ENCODE assay signal across 8 cellular contexts in the genomic region with DNA sequence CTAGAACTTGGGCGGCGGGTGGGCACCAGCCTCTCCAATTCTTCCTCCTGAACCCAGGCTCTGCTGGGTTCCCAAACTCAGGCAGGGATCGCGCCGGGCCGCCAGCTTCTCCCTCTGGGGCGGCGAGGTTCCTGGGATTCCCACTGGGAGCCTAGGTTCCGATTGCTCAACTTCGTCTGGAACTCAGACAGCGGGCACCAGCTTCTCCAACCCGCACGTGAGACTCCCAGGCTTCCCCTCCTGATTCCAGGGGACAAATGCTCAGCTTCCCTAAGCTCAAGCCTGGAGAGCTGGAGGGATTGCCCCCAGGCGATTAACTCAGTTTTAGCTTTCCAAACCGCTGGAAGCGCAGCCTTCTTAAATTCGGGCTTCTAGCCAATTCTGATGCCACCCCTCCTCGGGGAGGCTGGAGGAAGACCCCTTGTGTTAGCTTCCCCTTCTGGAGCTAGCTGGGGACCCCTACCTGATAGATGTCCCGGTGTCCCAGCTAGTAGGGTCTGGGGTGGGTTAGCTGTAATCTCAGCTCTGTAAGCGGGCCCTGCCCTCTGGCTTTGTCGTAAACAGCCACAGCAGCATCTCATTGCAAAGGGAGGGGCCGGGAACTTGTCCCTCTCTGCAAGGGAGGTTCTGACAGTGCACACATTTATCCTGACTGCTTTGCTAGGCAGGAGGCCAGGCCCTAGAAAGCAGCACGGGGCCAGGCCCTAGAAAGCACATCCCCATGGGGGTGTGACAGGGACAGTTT. TPM values are rescaled to one million over a fixed set of nuclear protein-coding genes. Genes with fewer than 3 reads are reported as not detected.
DNase-seq lines count a peak whose midpoint lies in the region; TF ChIP-seq lines count a peak whose summit lies in the region.

No MANE protein-coding gene starts in this region.

- H3K4me1 Mint-ChIP-seq in MCF 10A (ENCODE audit: insufficient read depth, unreplicated experiment), result peaks cover 9% of the 10 kb centered on the region
- H3K4me1 Mint-ChIP-seq in mesothelial cell of epicardium, result peaks cover 10% of the 10 kb centered on the region

- H3K4me3 Mint-ChIP-seq in MCF 10A (ENCODE audit: unreplicated experiment), result peak overlapping the region; percentile 70
- peak overlapping the region; percentile 73 for H3K4me3 Mint-ChIP-seq in mesothelial cell of epicardium

- no peak for TF ChIP-seq CTCF in MCF 10A (IDR thresholded peaks at IDR 0.05; ENCODE audit: unreplicated experiment)
- no peak for TF ChIP-seq CTCF in mesothelial cell of epicardium (IDR thresholded peaks at IDR 0.05; ENCODE audit: unreplicated experiment)

- H3K9me3 Mint-ChIP-seq in MCF 10A (ENCODE audit: unreplicated experiment) (no peaks in the 10 kb centered on the region), mesothelial cell of epicardium (no peaks in the 10 kb centered on the region)

- BruUV-seq in MCF 10A (replicated peaks; lab: Mats Ljungman, UMichigan), result TSS peak; percentile 19

- H3K27ac Mint-ChIP-seq in MCF 10A (ENCODE audit: low read depth, unreplicated experiment) (peak overlapping the region; percentile 33), mesothelial cell of epicardium (no peak overlapping the region)

- POLR2A ChIA-PET in MCF 10A (lab: Yijun Ruan, JAX), result interaction anchor here (0.6 to 3.5 kb wide), 11 partner anchors 11 to 1165 kb away, joined by 3 to 56 read pairs (median 3); partner anchors contain the start of genes PNPLA6 and SNAPC2

- CTCF ChIA-PET in MCF 10A (lab: Yijun Ruan, JAX), result interaction anchor here (0.6 to 2.0 kb wide), 4 partner anchors 169 to 1169 kb away, joined by 3 to 6 read pairs (median 5); no protein-coding TSS in a partner anchor

- H3K36me3 Mint-ChIP-seq in MCF 10A (ENCODE audit: insufficient read depth, unreplicated experiment) (peaks cover 13% of the 10 kb centered on the region), mesothelial cell of epicardium (peaks cover 11% of the 10 kb centered on the region)

- intact Hi-C loops in MCF 10A (cut with micrococcal nuclease), result loop anchor here (1.0 kb wide), 1 partner anchor 11 kb away; no protein-coding TSS in a partner anchor

- DNase-seq in CD1c-positive myeloid dendritic cell (ENCODE audit: extremely low spot score) (peak; percentile 34), HUDEP-2 (lab: John Stamatoyannopoulos, UW; ENCODE audit: unreplicated experiment in 76 of 76) (peak in 65 of 76 experiments; percentile 19 to 79 (median 56)), MCF 10A (ENCODE audit: unreplicated experiment) (no peak), mesothelial cell of epicardium (ENCODE audit: low spot score in 2 of 2, unreplicated experiment in 2 of 2) (no peak), NCI-H774 (lab: John Stamatoyannopoulos, UW) (no peak), retina (no peak), glomerular visceral epithelial cell (ENCODE audit: extremely low spot score) (no peak), activated gamma-delta T cell (lab: John Stamatoyannopoulos, UW) (no peak)

- H3K27me3 Mint-ChIP-seq in MCF 10A (ENCODE audit: insufficient read depth, unreplicated experiment) (no peaks in the 10 kb centered on the region), mesothelial cell of epicardium (ENCODE audit: low read depth) (no peaks in the 10 kb centered on the region)

RNA-seq across cellular contexts. Expression of gene MCOLN1, which starts 0.7 kb away (rescaled TPM):
- 10.8 and 13.9 TPM in 2 replicates for total RNA-seq in MCF 10A (2022)
- 20.5 to 21.0 TPM (median 20.7 TPM) in 3 replicates for total RNA-seq in mesothelial cell of epicardium

RNA-seq across cellular contexts. Expression of gene ZNF358, which starts 7.2 kb away (rescaled TPM):
- total RNA-seq in MCF 10A (2022) (16.9 and 17.7 TPM in 2 replicates), mesothelial cell of epicardium (67.5 to 68.3 TPM (median 67.9 TPM) in 3 replicates)

RNA-seq across cellular contexts. Expression of gene PNPLA6, which starts 12.4 kb away (rescaled TPM):
- 75.8 and 96.1 TPM in 2 replicates for total RNA-seq in MCF 10A (2022)
- 100 to 117 TPM (median 112 TPM) in 3 replicates for total RNA-seq in mesothelial cell of epicardium

RNA-seq across cellular contexts. Expression of gene PEX11G, which starts 34.3 kb away (rescaled TPM):
- total RNA-seq in MCF 10A (2022), result 5.5 and 6.4 TPM in 2 replicates
- total RNA-seq in mesothelial cell of epicardium, result 6.5 to 7.3 TPM (median 7.0 TPM) in 3 replicates

Comparison
In these comparisons a context has a peak if more than half of its experiments do, and no peak if none do; other contexts are left out.
1. DNase-seq: peak in CD1c-positive myeloid dendritic cell (single experiment) and HUDEP-2 (65 of 76); none in MCF 10A (single experiment), mesothelial cell of epicardium (0 of 2), NCI-H774 (single experiment), retina (single experiment), glomerular visceral epithelial cell (single experiment) and activated gamma-delta T cell (single experiment).